1 cellular context compared by ENCODE assay signal in genomic region chr21:20617130-20617529, GRCh38.
TF ChIP-seq lines count a peak whose summit lies in the region.

No MANE protein-coding gene starts in this region.

TF ChIP-seq in H1, 55 proteins besides CTCF, POLR2A, EP300 and RAD21 (continued from another document):
- TF ChIP-seq CHD7 (IDR thresholded peaks at IDR 0.05; ENCODE audit: insufficient replicate concordance, low read length) (peak; percentile 64), MAFK (IDR thresholded peaks at IDR 0.05; ENCODE audit: low read depth, low read length) (no peak), TAF7 (optimal IDR thresholded peaks at IDR 0.05; ENCODE audit: borderline replicate concordance, low read depth, low read length) (no peak), PHF8 (conservative IDR thresholded peaks at IDR 0.05; ENCODE audit: low read depth, low read length) (no peak), SP1 (IDR thresholded peaks at IDR 0.05; ENCODE audit: low read depth, low read length) (0 out of 2 replicates have a peak, but pooled peaks have one; percentile 18), SP4 (IDR thresholded peaks at IDR 0.05; ENCODE audit: low read length) (no peak), SIN3A (conservative IDR thresholded peaks at IDR 0.05 in 1 of 2, IDR thresholded peaks at IDR 0.05 in 1 of 2; ENCODE audit: low read depth in 1 of 2, low read length in 2 of 2) (no peak)
